ENCODE assay signal across 11 cellular contexts in the genomic region with DNA sequence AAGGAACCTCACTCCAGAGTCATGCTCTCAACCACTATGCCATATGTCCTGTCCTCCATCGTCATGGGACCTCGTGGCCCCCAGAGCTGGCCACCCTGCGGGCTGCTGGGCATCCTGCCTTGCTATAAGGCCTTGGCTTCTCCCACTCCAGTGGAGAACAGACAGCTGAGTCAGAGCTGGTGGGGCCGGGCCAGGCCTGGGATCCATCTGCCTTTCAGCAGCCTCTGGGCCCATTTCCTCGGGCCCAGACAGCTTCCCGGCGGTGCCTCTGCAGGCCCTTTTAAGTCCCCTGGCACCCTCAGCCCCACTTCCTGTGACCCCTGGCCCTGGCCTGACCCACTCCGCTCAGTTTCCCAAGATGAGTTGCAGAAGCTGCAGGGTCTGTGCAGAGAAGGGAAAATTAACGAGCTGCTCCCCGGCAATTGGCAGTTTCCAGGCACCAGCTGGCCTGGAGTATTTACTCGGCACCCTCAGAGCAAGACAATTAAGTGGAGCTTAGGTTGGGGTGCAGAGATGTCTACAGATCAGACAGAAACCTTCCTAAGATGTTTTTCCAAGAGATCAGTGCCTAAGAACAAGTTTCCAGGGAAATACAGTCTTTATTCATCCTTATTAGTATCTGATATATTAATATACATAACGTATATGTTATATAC.
A peak's percentile ranks its signal among the peaks of the same experiment; 100 is the strongest.
DNase-seq lines count a peak whose midpoint lies in the region; ATAC-seq and TF ChIP-seq lines count a peak whose summit lies in the region.
"Had no signal": no experiment of that assay in that cellular context is flagged by ENCODE, and none has a peak within 500 bp of the region (broad histone marks: within the 10 kb centered on the region; RNA-seq: fewer than 3 reads in every experiment).

No MANE protein-coding gene starts in this region.

- H3K4me1 ChIP-seq in SK-N-SH (ENCODE audit: control insufficient read depth in 1 of 2, insufficient read depth in 2 of 2, low read depth in 1 of 2, low read length in 1 of 2) (peaks cover 23 to 52% of the 10 kb centered on the region in 2 experiments; a peak in 3 of 4 replicates), gastroesophageal sphincter (peaks cover 0 to 20% (median 3%) of the 10 kb centered on the region in 3 donors)
- H3K4me1 ChIP-seq: prostate gland had no signal

- H3K27me3 ChIP-seq in SK-N-SH (ENCODE audit: insufficient read depth), result no peaks in the 10 kb centered on the region
- peaks cover 14% of the 10 kb centered on the region for H3K27me3 ChIP-seq in gastroesophageal sphincter

- H3K4me3 ChIP-seq in SK-N-SH (ENCODE audit: low read depth in 2 of 2, low read length in 1 of 2), result 0 out of 4 replicates have a peak overlapping the region, but pooled peaks of 1 of the 2 experiments have one; percentile 12
- H3K4me3 ChIP-seq in gastroesophageal sphincter, result no peak overlapping the region
- H3K4me3 ChIP-seq: prostate gland had no signal

- H4K20me1 ChIP-seq in SK-N-SH (ENCODE audit: insufficient read depth), result no peaks in the 10 kb centered on the region

- intact Hi-C loops in posterior cingulate gyrus (cut with DNase I), result loop anchor here (10.0 kb wide), 1 partner anchor 46 kb away; no protein-coding TSS in a partner anchor

- 47% methylated on average over 9 of the region's 12 CpGs for WGBS in SK-N-SH (ENCODE audit: low lambda C conversion rate)
- 20 to 79% methylated on average over 1 to 6 of the region's 12 CpGs for WGBS in gastroesophageal sphincter (ENCODE audit: low coverage in 1 of 2), 2 donors

- peak overlapping the region; percentile 68; the same call in 1 of the 2 replicates for H3K4me2 ChIP-seq in SK-N-SH

- H3K9me2 ChIP-seq in SK-N-SH, result no peaks in the 10 kb centered on the region

- H3F3A ChIP-seq in SK-N-SH (replicated peaks; ENCODE audit: insufficient read depth), result peaks cover 25% of the 10 kb centered on the region

- ATAC-seq in gastroesophageal sphincter (peak; percentile 58), HG03108 (IDR thresholded peaks at IDR 0.05; ENCODE audit: unreplicated experiment) (no peak)
- ATAC-seq in stimulated activated naive CD8-positive, alpha-beta T cell treated with anti-CD3 and anti-CD28 coated beads, Interleukin-15, Interleukin-2, amounts not matched to agents 100 U/mL and 50 U/mL, for 24 hours, result no peak

- peak; percentile 83 for DNase-seq in Daoy (ENCODE audit: low read depth)
- peak; percentile 74 for DNase-seq in SK-N-SH
- DNase-seq in posterior cingulate gyrus, result peak; percentile 42 to 96 (median 68)
- DNase-seq in stimulated activated naive CD8-positive, alpha-beta T cell treated with anti-CD3 and anti-CD28 coated beads, Interleukin-15, Interleukin-2, amounts not matched to agents 100 U/mL and 50 U/mL, for 24 hours, result no peak
- DNase-seq in retina, result no peak
- DNase-seq in stimulated activated CD4-positive, alpha-beta T cell treated with anti-CD3 and anti-CD28 coated beads, Interleukin-15, amount 100 ng/mL, for 24 hours, result no peak
- DNase-seq: effector CD8-positive, alpha-beta T cell; NCI-H187 had no signal

- CTCF ChIA-PET in SK-N-SH (lab: Yijun Ruan, JAX), result interaction anchor here (1.0 to 1.9 kb wide), 5 partner anchors 10 to 704 kb away, joined by 3 to 8 read pairs (median 4); no protein-coding TSS in a partner anchor

- peaks cover 4% of the 10 kb centered on the region; the same call in 1 of the 2 replicates for H3K79me2 ChIP-seq in SK-N-SH (ENCODE audit: insufficient read depth)

- peak overlapping the region; percentile 88 to 95 for H3K27ac ChIP-seq in SK-N-SH (ENCODE audit: low read depth in 2 of 2, low read length in 1 of 2)
- peak overlapping the region in 3 of 4 donors; percentile 23 to 36 (median 30) for H3K27ac ChIP-seq in gastroesophageal sphincter
- H3K27ac ChIP-seq: prostate gland had no signal

- TF ChIP-seq CTCF in SK-N-SH (IDR thresholded peaks at IDR 0.05), result no peak
- no peak for TF ChIP-seq CTCF in gastroesophageal sphincter (IDR thresholded peaks at IDR 0.05)

- POLR2A ChIA-PET in SK-N-SH (lab: Yijun Ruan, JAX), result no interaction called here

- peaks cover 0 to 3% of the 10 kb centered on the region in 2 experiments for H3K36me3 ChIP-seq in SK-N-SH (replicated peaks in 1 of 2; ENCODE audit: control insufficient read depth in 1 of 2, insufficient read depth in 2 of 2, low read length in 1 of 2)
- H3K36me3 ChIP-seq in gastroesophageal sphincter, result no peaks in the 10 kb centered on the region
- H3K36me3 ChIP-seq: prostate gland had no signal

- no peaks in the 10 kb centered on the region for H3K9me3 ChIP-seq in SK-N-SH
- H3K9me3 ChIP-seq in gastroesophageal sphincter, result no peaks in the 10 kb centered on the region
- H3K9me3 ChIP-seq: prostate gland had no signal

- peak overlapping the region; percentile 30; the same call in 1 of the 2 replicates for H2AFZ ChIP-seq in SK-N-SH (ENCODE audit: low read depth)

- TF ChIP-seq EP300 in SK-N-SH (IDR thresholded peaks at IDR 0.05; ENCODE audit: borderline replicate concordance in 1 of 2, low read depth in 1 of 2, low read length in 1 of 2), result peak; percentile 27 to 90
- TF ChIP-seq EP300 in gastroesophageal sphincter (IDR thresholded peaks at IDR 0.05), result no peak

- no peak for TF ChIP-seq RAD21 in SK-N-SH (IDR thresholded peaks at IDR 0.05; ENCODE audit: low read length)

- H3K9ac ChIP-seq in SK-N-SH, result peak overlapping the region; percentile 56; the same call in 1 of the 2 replicates

- no peak for TF ChIP-seq POLR2A in gastroesophageal sphincter (IDR thresholded peaks at IDR 0.05)

TF ChIP-seq in SK-N-SH, 30 proteins besides CTCF, POLR2A, EP300 and RAD21 (continues in another document):
- peak; percentile 69; the same call in 1 of the 2 replicates for TF ChIP-seq SIN3A (IDR thresholded peaks at IDR 0.05; ENCODE audit: borderline replicate concordance, low read depth, low read length)
- TF ChIP-seq, protein P1, sequence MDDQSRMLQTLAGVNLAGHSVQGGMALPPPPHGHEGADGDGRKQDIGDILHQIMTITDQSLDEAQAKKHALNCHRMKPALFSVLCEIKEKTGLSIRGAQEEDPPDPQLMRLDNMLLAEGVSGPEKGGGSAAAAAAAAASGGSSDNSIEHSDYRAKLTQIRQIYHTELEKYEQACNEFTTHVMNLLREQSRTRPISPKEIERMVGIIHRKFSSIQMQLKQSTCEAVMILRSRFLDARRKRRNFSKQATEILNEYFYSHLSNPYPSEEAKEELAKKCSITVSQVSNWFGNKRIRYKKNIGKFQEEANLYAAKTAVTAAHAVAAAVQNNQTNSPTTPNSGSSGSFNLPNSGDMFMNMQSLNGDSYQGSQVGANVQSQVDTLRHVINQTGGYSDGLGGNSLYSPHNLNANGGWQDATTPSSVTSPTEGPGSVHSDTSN (IDR thresholded peaks at IDR 0.05), result peak; percentile 95
- no peak for TF ChIP-seq SMC3 (IDR thresholded peaks at IDR 0.05; ENCODE audit: low read depth, low read length)
- no peak for TF ChIP-seq YY1 (IDR thresholded peaks at IDR 0.05; ENCODE audit: low read depth)
- TF ChIP-seq JUND (IDR thresholded peaks at IDR 0.05), result no peak; the same call in 1 of the 2 replicates
- TF ChIP-seq FOXJ3 (CRISPR knock-in tag; IDR thresholded peaks at IDR 0.05), result no peak
- TF ChIP-seq, protein P2, sequence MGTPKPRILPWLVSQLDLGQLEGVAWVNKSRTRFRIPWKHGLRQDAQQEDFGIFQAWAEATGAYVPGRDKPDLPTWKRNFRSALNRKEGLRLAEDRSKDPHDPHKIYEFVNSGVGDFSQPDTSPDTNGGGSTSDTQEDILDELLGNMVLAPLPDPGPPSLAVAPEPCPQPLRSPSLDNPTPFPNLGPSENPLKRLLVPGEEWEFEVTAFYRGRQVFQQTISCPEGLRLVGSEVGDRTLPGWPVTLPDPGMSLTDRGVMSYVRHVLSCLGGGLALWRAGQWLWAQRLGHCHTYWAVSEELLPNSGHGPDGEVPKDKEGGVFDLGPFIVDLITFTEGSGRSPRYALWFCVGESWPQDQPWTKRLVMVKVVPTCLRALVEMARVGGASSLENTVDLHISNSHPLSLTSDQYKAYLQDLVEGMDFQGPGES (IDR thresholded peaks at IDR 0.05; ENCODE audit: low read depth, low read length), result no peak
- TF ChIP-seq POLR2AphosphoS5 (IDR thresholded peaks at IDR 0.05; ENCODE audit: low read depth, low read length), result peak; percentile 60; the same call in 1 of the 2 replicates
- peak; percentile 75 for TF ChIP-seq TEAD4 (IDR thresholded peaks at IDR 0.05; ENCODE audit: borderline replicate concordance, insufficient read depth)
- TF ChIP-seq, protein P3, sequence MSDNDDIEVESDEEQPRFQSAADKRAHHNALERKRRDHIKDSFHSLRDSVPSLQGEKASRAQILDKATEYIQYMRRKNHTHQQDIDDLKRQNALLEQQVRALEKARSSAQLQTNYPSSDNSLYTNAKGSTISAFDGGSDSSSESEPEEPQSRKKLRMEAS (IDR thresholded peaks at IDR 0.05; ENCODE audit: low read depth), result peak; percentile 75; the same call in 1 of the 2 replicates
- TF ChIP-seq, protein P4, sequence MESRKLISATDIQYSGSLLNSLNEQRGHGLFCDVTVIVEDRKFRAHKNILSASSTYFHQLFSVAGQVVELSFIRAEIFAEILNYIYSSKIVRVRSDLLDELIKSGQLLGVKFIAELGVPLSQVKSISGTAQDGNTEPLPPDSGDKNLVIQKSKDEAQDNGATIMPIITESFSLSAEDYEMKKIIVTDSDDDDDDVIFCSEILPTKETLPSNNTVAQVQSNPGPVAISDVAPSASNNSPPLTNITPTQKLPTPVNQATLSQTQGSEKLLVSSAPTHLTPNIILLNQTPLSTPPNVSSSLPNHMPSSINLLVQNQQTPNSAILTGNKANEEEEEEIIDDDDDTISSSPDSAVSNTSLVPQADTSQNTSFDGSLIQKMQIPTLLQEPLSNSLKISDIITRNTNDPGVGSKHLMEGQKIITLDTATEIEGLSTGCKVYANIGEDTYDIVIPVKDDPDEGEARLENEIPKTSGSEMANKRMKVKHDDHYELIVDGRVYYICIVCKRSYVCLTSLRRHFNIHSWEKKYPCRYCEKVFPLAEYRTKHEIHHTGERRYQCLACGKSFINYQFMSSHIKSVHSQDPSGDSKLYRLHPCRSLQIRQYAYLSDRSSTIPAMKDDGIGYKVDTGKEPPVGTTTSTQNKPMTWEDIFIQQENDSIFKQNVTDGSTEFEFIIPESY (IDR thresholded peaks at IDR 0.05; ENCODE audit: borderline replicate concordance, low read depth), result no peak
- no peak for TF ChIP-seq GABPA (IDR thresholded peaks at IDR 0.05; ENCODE audit: low read depth)
- TF ChIP-seq FOXM1 (IDR thresholded peaks at IDR 0.05; ENCODE audit: low read depth), result no peak; the same call in 1 of the 2 replicates
- TF ChIP-seq RFX5 (IDR thresholded peaks at IDR 0.05; ENCODE audit: low read length), result no peak
- TF ChIP-seq MXI1 (IDR thresholded peaks at IDR 0.05; ENCODE audit: low read depth, low read length), result no peak
- no peak for TF ChIP-seq EZH2phosphoT487 (IDR thresholded peaks at IDR 0.05; ENCODE audit: borderline replicate concordance, low read depth)
- TF ChIP-seq CHD2 (IDR thresholded peaks at IDR 0.05; ENCODE audit: low read length, partially characterized antibody), result no peak
- TF ChIP-seq MEF2A (IDR thresholded peaks at IDR 0.05; ENCODE audit: borderline replicate concordance, low read depth), result no peak; the same call in 1 of the 2 replicates
- peak; percentile 84 for TF ChIP-seq NFIC (IDR thresholded peaks at IDR 0.05; ENCODE audit: borderline replicate concordance)
- peak; percentile 92 for TF ChIP-seq RXRA (IDR thresholded peaks at IDR 0.05; ENCODE audit: borderline replicate concordance, low read depth)

Comparison
In these comparisons a context has a peak if more than half of its experiments do, and no peak if none do; other contexts are left out.
1. DNase-seq: peak in Daoy (single experiment), SK-N-SH (single experiment) and posterior cingulate gyrus (10 of 10); none in stimulated activated naive CD8-positive, alpha-beta T cell treated with anti-CD3 and anti-CD28 coated beads, Interleukin-15, Interleukin-2, amounts not matched to agents 100 U/mL and 50 U/mL, for 24 hours (single experiment), retina (single experiment) and stimulated activated CD4-positive, alpha-beta T cell treated with anti-CD3 and anti-CD28 coated beads, Interleukin-15, amount 100 ng/mL, for 24 hours (single experiment).